Comparison of ENCODE assay signal across 7 cellular contexts in genomic region chr3:14780927-14781507, GRCh38. TPM values are rescaled to one million over a fixed set of nuclear protein-coding genes. Genes with fewer than 3 reads are reported as not detected.
DNase-seq lines count a peak whose midpoint lies in the region; ATAC-seq and TF ChIP-seq lines count a peak whose summit lies in the region.

No MANE protein-coding gene starts in this region.

- H3K36me3 ChIP-seq in thoracic aorta: no peaks in the 10 kb centered on the region
- no peaks in the 10 kb centered on the region for H3K36me3 ChIP-seq in effector memory CD4-positive, alpha-beta T cell (ENCODE audit: control insufficient read depth, insufficient read depth, low read length)

- no peaks in the 10 kb centered on the region for H3K4me1 ChIP-seq in thoracic aorta (ENCODE audit: control insufficient read depth in 1 of 2, low read depth in 2 of 2)
- no peaks in the 10 kb centered on the region for H3K4me1 ChIP-seq in effector memory CD4-positive, alpha-beta T cell (ENCODE audit: control insufficient read depth, insufficient read depth, low read length, poor library complexity, severe bottlenecking)

- H3K27me3 Mint-ChIP-seq in activated CD4-positive, alpha-beta memory T cell treated with anti-CD3 and anti-CD28 coated beads, Interleukin-2, amount 10 ng/mL, durations not matched to agents 7 days and 5 days: peaks cover 28% of the 10 kb centered on the region

- H3K27ac Mint-ChIP-seq in activated CD4-positive, alpha-beta memory T cell treated with anti-CD3 and anti-CD28 coated beads, Interleukin-2, amount 10 ng/mL, durations not matched to agents 7 days and 5 days: no peak overlapping the region

- H3K27ac ChIP-seq in thoracic aorta: no peak overlapping the region
- H3K27ac ChIP-seq in effector memory CD4-positive, alpha-beta T cell (ENCODE audit: insufficient read depth, low read length, poor library complexity, severe bottlenecking): no peak overlapping the region

- H3K27me3 ChIP-seq in thoracic aorta (replicated peaks; ENCODE audit: insufficient read depth): no peaks in the 10 kb centered on the region
- no peaks in the 10 kb centered on the region for H3K27me3 ChIP-seq in effector memory CD4-positive, alpha-beta T cell (replicated peaks; ENCODE audit: control insufficient read depth, insufficient read depth, low read length, poor library complexity, severe bottlenecking)

- CTCF ChIA-PET in activated CD4-positive, alpha-beta memory T cell treated with anti-CD3 and anti-CD28 coated beads, Interleukin-2, amount 10 ng/mL, durations not matched to agents 7 days and 5 days (lab: Charles Lee): interaction anchor here (0.8 to 2.1 kb wide), 12 partner anchors 10 to 146 kb away, joined by 3 to 12 read pairs (median 4); partner anchors contain the start of gene C3orf20

- H3K9me3 ChIP-seq in thoracic aorta: peaks cover 8% of the 10 kb centered on the region
- H3K9me3 ChIP-seq in effector memory CD4-positive, alpha-beta T cell (ENCODE audit: control insufficient read depth, low read length): no peaks in the 10 kb centered on the region

- DNase-seq in GM10266 (ENCODE audit: extremely low spot score): peak; percentile 78
- peak; percentile 26 for DNase-seq in NCI-H1436 (lab: John Stamatoyannopoulos, UW)
- DNase-seq in activated CD4-positive, alpha-beta memory T cell treated with anti-CD3 and anti-CD28 coated beads, Interleukin-2, amount 10 ng/mL, durations not matched to agents 7 days and 5 days: peak; percentile 46
- DNase-seq in hepatic stellate cell (ENCODE audit: low spot score): peak; percentile 31
- DNase-seq in thoracic aorta (ENCODE audit: low spot score): no peak
- no peak for DNase-seq in effector memory CD4-positive, alpha-beta T cell

- H3K4me1 Mint-ChIP-seq in activated CD4-positive, alpha-beta memory T cell treated with anti-CD3 and anti-CD28 coated beads, Interleukin-2, amount 10 ng/mL, durations not matched to agents 7 days and 5 days: no peaks in the 10 kb centered on the region

- no peak overlapping the region for H3K4me3 Mint-ChIP-seq in activated CD4-positive, alpha-beta memory T cell treated with anti-CD3 and anti-CD28 coated beads, Interleukin-2, amount 10 ng/mL, durations not matched to agents 7 days and 5 days

- no peaks in the 10 kb centered on the region for H3K36me3 Mint-ChIP-seq in activated CD4-positive, alpha-beta memory T cell treated with anti-CD3 and anti-CD28 coated beads, Interleukin-2, amount 10 ng/mL, durations not matched to agents 7 days and 5 days (ENCODE audit: low read depth)

- H3K9me3 Mint-ChIP-seq in activated CD4-positive, alpha-beta memory T cell treated with anti-CD3 and anti-CD28 coated beads, Interleukin-2, amount 10 ng/mL, durations not matched to agents 7 days and 5 days: peaks cover 5% of the 10 kb centered on the region

- TF ChIP-seq CTCF in GM10266 (IDR thresholded peaks at IDR 0.05; ENCODE audit: control insufficient read depth, insufficient read depth, low read depth, missing control alignments) (peak; percentile 87), thoracic aorta (IDR thresholded peaks at IDR 0.05) (peak; percentile 21)

- POLR2A ChIA-PET in activated CD4-positive, alpha-beta memory T cell treated with anti-CD3 and anti-CD28 coated beads, Interleukin-2, amount 10 ng/mL, durations not matched to agents 7 days and 5 days (lab: Charles Lee): no interaction called here

- ATAC-seq in GM21825 (IDR thresholded peaks at IDR 0.05; ENCODE audit: unreplicated experiment) (peak; percentile 79), thoracic aorta (ENCODE audit: insufficient number of reproducible peaks, low FRiP score, low read depth) (no peak)

- no peak overlapping the region for H3K4me3 ChIP-seq in thoracic aorta
- no peak overlapping the region for H3K4me3 ChIP-seq in effector memory CD4-positive, alpha-beta T cell (ENCODE audit: insufficient read depth, low read depth, low read length, poor library complexity, severe bottlenecking)

RNA-seq across cellular contexts. Expression of gene FGD5, which starts 37.7 kb away (rescaled TPM):
- total RNA-seq in activated CD4-positive, alpha-beta memory T cell treated with anti-CD3 and anti-CD28 coated beads, Interleukin-2, amount 10 ng/mL, durations not matched to agents 7 days and 5 days: under 1 TPM in 1 of 2 experiments, not detected in 1; 0.10 TPM
- 10 to 100 TPM; 15.4 to 21.4 TPM for total RNA-seq in thoracic aorta

Comparison
In these comparisons a context has a peak if more than half of its experiments do, and no peak if none do; other contexts are left out.
1. DNase-seq: peak in GM10266 (single experiment), NCI-H1436 (single experiment), activated CD4-positive, alpha-beta memory T cell treated with anti-CD3 and anti-CD28 coated beads, Interleukin-2, amount 10 ng/mL, durations not matched to agents 7 days and 5 days (single experiment) and hepatic stellate cell (single experiment); none in thoracic aorta (single experiment) and effector memory CD4-positive, alpha-beta T cell (0 of 3).
2. RNA of gene FGD5, which starts 37.7 kb away (total RNA-seq): 15.4 to 21.4 TPM in thoracic aorta; 0.10 TPM in activated CD4-positive, alpha-beta memory T cell treated with anti-CD3 and anti-CD28 coated beads, Interleukin-2, amount 10 ng/mL, durations not matched to agents 7 days and 5 days; every median in the first group is over 10 times any median in the second.